In the genomic region with DNA sequence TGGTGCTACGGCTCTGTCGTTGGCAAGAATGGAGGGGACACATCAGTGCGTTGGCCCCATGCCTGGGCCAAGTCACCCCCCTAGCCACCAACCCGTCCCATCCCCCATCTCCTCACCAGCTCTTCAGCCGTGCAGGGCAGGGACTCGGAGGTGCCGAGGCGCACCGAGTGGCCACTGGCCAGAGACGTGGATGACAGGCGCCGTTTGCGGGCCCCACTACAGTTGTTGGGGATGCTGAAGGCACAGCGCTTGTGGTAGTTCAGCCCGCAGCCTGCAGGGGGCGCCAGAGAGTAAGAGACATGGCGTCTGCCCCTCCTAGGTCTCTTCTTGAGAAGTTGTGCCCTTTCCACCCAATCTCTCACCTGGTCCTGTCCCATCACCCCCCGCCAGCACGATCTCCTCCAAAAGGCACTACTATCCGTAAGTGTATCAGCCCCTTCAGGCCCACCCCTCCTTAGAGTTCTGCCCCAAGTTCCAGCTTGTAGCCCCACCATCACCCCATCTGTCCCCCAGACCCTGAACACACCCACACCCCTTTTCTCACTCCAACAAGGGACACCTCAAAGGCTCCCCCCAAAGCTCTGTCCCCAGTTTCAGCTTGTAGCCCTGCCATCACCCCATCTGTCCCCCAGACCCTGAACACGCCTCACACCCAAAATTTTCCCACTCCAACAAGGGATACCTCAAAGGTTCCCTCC, we compare ENCODE assay signal across 8 cellular contexts. TPM values are rescaled to one million over a fixed set of nuclear protein-coding genes. Genes with fewer than 3 reads are reported as not detected.
DNase-seq lines count a peak whose midpoint lies in the region; ATAC-seq and TF ChIP-seq lines count a peak whose summit lies in the region.

No MANE protein-coding gene starts in this region.

- TF ChIP-seq POLR2A in NB4 (IDR thresholded peaks at IDR 0.05; ENCODE audit: extremely low read depth, insufficient read length), result no peak

- TF ChIP-seq CTCF in GM12801 (IDR thresholded peaks at IDR 0.05; ENCODE audit: extremely low read depth, insufficient read length) (peak; percentile 84), NB4 (IDR thresholded peaks at IDR 0.05; ENCODE audit: low read depth, low read length) (peak; percentile 100)

- ATAC-seq in GM18520 (IDR thresholded peaks at IDR 0.05; ENCODE audit: unreplicated experiment), result no peak
- no peak for ATAC-seq in HG03571 (IDR thresholded peaks at IDR 0.05; ENCODE audit: unreplicated experiment)

- DNase-seq in NB4 (ENCODE audit: low read depth), result peak; percentile 88
- peak; percentile 95 for DNase-seq in activated CD4-positive, alpha-beta T cell treated with anti-CD3 and anti-CD28 coated beads, Interleukin-2, amount 50 U/mL, for 48 hours
- peak; percentile 85 for DNase-seq in ecto neural progenitor cell (ENCODE audit: low spot score)
- peak; percentile 55 for DNase-seq in myocyte (ENCODE audit: low read depth)
- DNase-seq in stimulated activated CD8-positive, alpha-beta memory T cell treated with anti-CD3 and anti-CD28 coated beads, Interleukin-7, amount 100 ng/mL, for 48 hours (ENCODE audit: extremely low read depth in 1 of 2, low read depth in 1 of 2), result peak; percentile 61 to 68

- no peak overlapping the region for H3K4me3 ChIP-seq in NB4 (ENCODE audit: low read depth, low read length)

RNA-seq across cellular contexts. Expression of a gene that starts 12.4 kb away (rescaled TPM):
- total RNA-seq in myocyte, result 5.2 and 10.6 TPM in 2 replicates
- 17.1 TPM for polyA plus RNA-seq in myocyte (2012)

RNA-seq across cellular contexts. Expression of a gene that starts 41.3 kb away (rescaled TPM):
- total RNA-seq in myocyte, result 19.2 and 24.8 TPM in 2 replicates
- 22.3 TPM for polyA plus RNA-seq in myocyte (2012)

RNA-seq across cellular contexts. Expression of a gene that starts 41.7 kb away (rescaled TPM):
- total RNA-seq in myocyte, result 75.0 and 82.5 TPM in 2 replicates
- 55.1 TPM for polyA plus RNA-seq in myocyte (2012)

RNA-seq across cellular contexts. Expression of a gene that starts 43.5 kb away (rescaled TPM):
- total RNA-seq in myocyte, result 3.9 and 5.9 TPM in 2 replicates
- 4.8 TPM for polyA plus RNA-seq in myocyte (2012)
